In genomic region chr12:118544569-118544968, GRCh38 we compare ENCODE assay signal across 11 cellular contexts.
DNase-seq lines count a peak whose midpoint lies in the region; ATAC-seq, FAIRE-seq and TF ChIP-seq lines count a peak whose summit lies in the region.
"Had no signal": no experiment of that assay in that cellular context is flagged by ENCODE, and none has a peak within 500 bp of the region (broad histone marks: within the 10 kb centered on the region; RNA-seq: fewer than 3 reads in every experiment).

No MANE protein-coding gene starts in this region.

- no peaks in the 10 kb centered on the region for H3K9me3 ChIP-seq in GM23248 (ENCODE audit: low read depth)
- H3K9me3 ChIP-seq in endothelial cell of umbilical vein (replicated peaks; ENCODE audit: control insufficient read depth, insufficient read depth, low read length) = no peaks in the 10 kb centered on the region

- H3K27me3 ChIP-seq in GM23248 (replicated peaks; ENCODE audit: insufficient read depth) = no peaks in the 10 kb centered on the region
- no peaks in the 10 kb centered on the region for H3K27me3 ChIP-seq in endothelial cell of umbilical vein (ENCODE audit: control insufficient read depth in 2 of 2, insufficient read depth in 2 of 2, low read length in 2 of 2)

- no peak for ATAC-seq in stimulated activated naive CD8-positive, alpha-beta T cell treated with anti-CD3 and anti-CD28 coated beads, Interleukin-15, Interleukin-2, amounts not matched to agents 100 U/mL and 50 U/mL, for 24 hours

- no peaks in the 10 kb centered on the region for H4K20me1 ChIP-seq in GM23248 (ENCODE audit: insufficient read depth)
- H4K20me1 ChIP-seq in endothelial cell of umbilical vein (replicated peaks; ENCODE audit: control insufficient read depth, extremely low read depth, insufficient read depth, low read length) = no peaks in the 10 kb centered on the region

- 7 to 11% methylated on average over 1 of the region's 1 CpG for WGBS in GM23248 (ENCODE audit: low coverage in 1 of 2, low lambda C conversion rate in 2 of 2, missing lambda C conversion rate in 2 of 2), 2 experiments

- CTCF ChIA-PET in endothelial cell of umbilical vein (lab: Charles Lee) = no interaction called here

- TF ChIP-seq POLR2A in NB4 (IDR thresholded peaks at IDR 0.05; ENCODE audit: extremely low read depth, insufficient read length) (no peak), endothelial cell of umbilical vein (IDR thresholded peaks at IDR 0.05; ENCODE audit: low read depth, low read length) (no peak)

- H3F3A ChIP-seq in GM23248 (ENCODE audit: insufficient read depth) = no peaks in the 10 kb centered on the region

- POLR2A ChIA-PET in endothelial cell of umbilical vein (lab: Charles Lee) = no interaction called here

- H2AFZ ChIP-seq in GM23248 (no peak overlapping the region), endothelial cell of umbilical vein (ENCODE audit: low read depth, low read length) (no peak overlapping the region)

- H3K79me2 ChIP-seq in GM23248 (ENCODE audit: insufficient read depth) (no peaks in the 10 kb centered on the region), endothelial cell of umbilical vein (ENCODE audit: control insufficient read depth, insufficient read depth, low read length) (no peaks in the 10 kb centered on the region)

- intact Hi-C loops in endothelial cell of umbilical vein (cut with micrococcal nuclease) = no loop called here

- H3K9me2 ChIP-seq in GM23248 (ENCODE audit: insufficient read depth) = no peaks in the 10 kb centered on the region

- no peaks in the 10 kb centered on the region for H3K9me1 ChIP-seq in endothelial cell of umbilical vein (replicated peaks; ENCODE audit: control insufficient read depth, extremely low read depth, insufficient read depth, low read length)

- H3K9ac ChIP-seq in GM23248 = no peak overlapping the region
- H3K9ac ChIP-seq in endothelial cell of umbilical vein (replicated peaks; ENCODE audit: extremely low read depth, insufficient read depth, low read length) = no peak overlapping the region

- H3K4me1 ChIP-seq in GM23248 (ENCODE audit: insufficient read depth) (no peaks in the 10 kb centered on the region), endothelial cell of umbilical vein (ENCODE audit: control insufficient read depth, extremely low read depth, insufficient read depth, low read length) (no peaks in the 10 kb centered on the region)

- no peak for FAIRE-seq in endothelial cell of umbilical vein (lab: Jason Lieb, UNC)

- no peak overlapping the region for H3K4me3 ChIP-seq in GM23248
- no peak overlapping the region for H3K4me3 ChIP-seq in NB4 (ENCODE audit: low read depth, low read length)
- H3K4me3 ChIP-seq in endothelial cell of umbilical vein (replicated peaks in 1 of 3; ENCODE audit: insufficient read depth in 1 of 3, low read depth in 1 of 3, low read length in 3 of 3) = no peak overlapping the region

- DNase-seq in GM23248 (peak; percentile 41), NB4 (ENCODE audit: low read depth) (peak; percentile 59), endothelial cell of umbilical vein (ENCODE audit: low read depth, low spot score) (no peak), renal cortical epithelial cell (ENCODE audit: low read depth) (peak; percentile 80), DMS79 treated with DMSO at 0.1 percent for 48 hours (lab: John Stamatoyannopoulos, UW) (no peak), NCI-H748 (lab: John Stamatoyannopoulos, UW; ENCODE audit: unreplicated experiment) (no peak)
- DNase-seq in effector CD4-positive, alpha-beta T cell = no peak
- no peak for DNase-seq in stimulated activated naive CD8-positive, alpha-beta T cell treated with anti-CD3 and anti-CD28 coated beads, Interleukin-15, Interleukin-2, amounts not matched to agents 100 U/mL and 50 U/mL, for 24 hours
- DNase-seq: activated CD4-positive, alpha-beta T cell treated with anti-CD3 and anti-CD28 coated beads, Interleukin-2, amount 50 U/mL, for 1 hour; NCI-H2081; retina had no signal

- dilution Hi-C loops in endothelial cell of umbilical vein (cut with MboI; ENCODE audit: extremely low pct_ligation_motif_present, low sequenced_read_pairs) = no loop called here

- H3K36me3 ChIP-seq in GM23248 (ENCODE audit: low read depth) (no peaks in the 10 kb centered on the region), endothelial cell of umbilical vein (ENCODE audit: control insufficient read depth in 2 of 2, extremely low read depth in 1 of 2, insufficient read depth in 2 of 2, low read length in 2 of 2) (no peaks in the 10 kb centered on the region)

- no peak for TF ChIP-seq CTCF in NB4 (IDR thresholded peaks at IDR 0.05; ENCODE audit: low read depth, low read length)
- no peak for TF ChIP-seq CTCF in endothelial cell of umbilical vein (IDR thresholded peaks at IDR 0.05; ENCODE audit: extremely low read depth in 1 of 2, insufficient read depth in 1 of 2, low read depth in 1 of 2, low read length in 2 of 2)

- H3K4me2 ChIP-seq in GM23248 (ENCODE audit: unreplicated experiment) (no peak overlapping the region), endothelial cell of umbilical vein (ENCODE audit: insufficient read depth, low read length) (no peak overlapping the region)

- H3K27ac ChIP-seq in GM23248 (no peak overlapping the region), endothelial cell of umbilical vein (ENCODE audit: insufficient read depth, low read depth, low read length) (no peak overlapping the region)

- BruUV-seq in endothelial cell of umbilical vein (replicated peaks; lab: Mats Ljungman, UMichigan) = no TSS peak

- in situ Hi-C loops in GM23248 (cut with MboI) = no loop called here

TF ChIP-seq in endothelial cell of umbilical vein, 7 proteins besides CTCF, POLR2A, EP300 and RAD21:
- TF ChIP-seq GATA2 (IDR thresholded peaks at IDR 0.05; ENCODE audit: insufficient read depth, insufficient read length, low read depth, low read length) = no peak
- TF ChIP-seq FOS (IDR thresholded peaks at IDR 0.05; ENCODE audit: borderline replicate concordance, insufficient read depth, low read length) = peak; percentile 65

Comparison
In these comparisons a context has a peak if more than half of its experiments do, and no peak if none do; other contexts are left out.
1. DNase-seq: peak in GM23248 (single experiment), NB4 (single experiment) and renal cortical epithelial cell (single experiment); none in endothelial cell of umbilical vein (single experiment), effector CD4-positive, alpha-beta T cell (single experiment), DMS79 treated with DMSO at 0.1 percent for 48 hours (single experiment), NCI-H748 (single experiment) and stimulated activated naive CD8-positive, alpha-beta T cell treated with anti-CD3 and anti-CD28 coated beads, Interleukin-15, Interleukin-2, amounts not matched to agents 100 U/mL and 50 U/mL, for 24 hours (single experiment).